ENCODE assay signal across 17 cellular contexts in the genomic region with DNA sequence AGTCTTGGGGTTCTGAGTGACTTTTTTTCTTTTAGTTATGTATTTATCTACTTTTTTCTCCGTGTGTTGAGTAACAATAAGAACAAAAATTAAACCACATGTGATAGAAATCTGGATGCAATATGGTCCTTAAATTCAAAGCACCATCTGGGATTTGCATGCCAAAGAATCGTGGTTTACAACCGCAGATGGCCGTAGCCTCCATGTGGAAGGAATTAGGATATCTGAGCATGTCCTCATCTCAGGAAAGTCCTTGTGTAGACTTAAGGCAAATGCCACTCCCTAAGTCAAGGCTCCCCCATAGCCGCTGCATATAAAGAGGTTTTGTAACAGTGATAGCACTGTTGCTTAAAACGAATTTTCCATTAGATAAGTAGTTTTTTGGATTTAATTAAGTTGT.
DNase-seq lines count a peak whose midpoint lies in the region; ATAC-seq, FAIRE-seq and TF ChIP-seq lines count a peak whose summit lies in the region.
"Had no signal": no experiment of that assay in that cellular context is flagged by ENCODE, and none has a peak within 500 bp of the region (broad histone marks: within the 10 kb centered on the region; RNA-seq: fewer than 3 reads in every experiment).

No MANE protein-coding gene starts in this region.

- peak; percentile 72 for DNase-seq in GM03348 (ENCODE audit: low spot score)
- DNase-seq in astrocyte (ENCODE audit: low read depth): peak; percentile 61
- DNase-seq in heart left ventricle: no peak
- no peak for DNase-seq in smooth muscle cell (lab: John Stamatoyannopoulos, UW; ENCODE audit: unreplicated experiment)
- no peak for DNase-seq in HK-2 (ENCODE audit: unreplicated experiment)
- DNase-seq: CD8-positive, alpha-beta memory T cell; effector CD8-positive, alpha-beta T cell; GOT3; NCI-H1048; NCI-H510A; pancreas; SHP77; stimulated activated CD4-positive, alpha-beta T cell treated with anti-CD3 and anti-CD28 coated beads, Interleukin-2, amount 100 ng/mL, for 48 hours; stimulated activated naive B cell treated with anti-CD40 and anti-IgM and Interleukin-4, amounts not matched to agents 10 μg/mL and 1 μg/mL and 100 μg/mL, for 72 hours had no signal

- peaks cover 1% of the 10 kb centered on the region for H3K36me3 Mint-ChIP-seq in astrocyte (ENCODE audit: low read depth, unreplicated experiment)

- H3K4me1 ChIP-seq in astrocyte (ENCODE audit: insufficient read depth, low read length) (peaks cover 20% of the 10 kb centered on the region), heart left ventricle (peaks cover 0 to 51% (median 35%) of the 10 kb centered on the region in 12 donors), smooth muscle cell (ENCODE audit: low read depth) (peaks cover 6% of the 10 kb centered on the region)
- H3K4me1 ChIP-seq: pancreas had no signal

- H3K79me2 ChIP-seq in astrocyte (ENCODE audit: insufficient read depth, low read length) (no peaks in the 10 kb centered on the region), smooth muscle cell (ENCODE audit: low read depth) (no peaks in the 10 kb centered on the region)

- no peak overlapping the region for H3K4me3 Mint-ChIP-seq in astrocyte (ENCODE audit: unreplicated experiment)
- H3K4me3 Mint-ChIP-seq: CD8-positive, alpha-beta memory T cell; stimulated activated naive B cell treated with anti-CD40 and anti-IgM and Interleukin-4, amounts not matched to agents 10 μg/mL and 1 μg/mL and 100 μg/mL, for 72 hours had no signal

- intact Hi-C loops in heart left ventricle (cut with DNase I): loop anchor here in 6 of 10 donors (2.0 to 10.0 kb wide), 8 partner anchors 34 to 868 kb away; no protein-coding TSS in a partner anchor

- H3K4me2 ChIP-seq in astrocyte (ENCODE audit: low read length): no peak overlapping the region
- peak overlapping the region; percentile 19 for H3K4me2 ChIP-seq in smooth muscle cell

- no peak overlapping the region for H3K27ac ChIP-seq in astrocyte (ENCODE audit: low read depth, low read length)
- H3K27ac ChIP-seq in heart left ventricle: peak overlapping the region in 11 of 12 donors; percentile 10 to 80 (median 39)
- H3K27ac ChIP-seq in smooth muscle cell (ENCODE audit: low read depth): peak overlapping the region; percentile 32
- H3K27ac ChIP-seq: pancreas had no signal

- ATAC-seq in heart left ventricle (peak in 1 of 4 donors; percentile 42), GM19395 (IDR thresholded peaks at IDR 0.05; ENCODE audit: unreplicated experiment) (no peak), HG03342 (IDR thresholded peaks at IDR 0.05; ENCODE audit: unreplicated experiment) (no peak), HG03039 (IDR thresholded peaks at IDR 0.05; ENCODE audit: unreplicated experiment) (no peak)
- ATAC-seq: stimulated activated naive B cell treated with anti-CD40 and anti-IgM and Interleukin-4, amounts not matched to agents 10 μg/mL and 1 μg/mL and 100 μg/mL, for 72 hours had no signal

- peaks cover 4% of the 10 kb centered on the region for H3K9me3 ChIP-seq in astrocyte (ENCODE audit: insufficient read depth, low read depth, low read length)
- H3K9me3 ChIP-seq in heart left ventricle: peaks cover 0 to 27% (median 7%) of the 10 kb centered on the region in 12 donors
- H3K9me3 ChIP-seq in smooth muscle cell (replicated peaks; ENCODE audit: low read depth): peaks cover 16% of the 10 kb centered on the region
- H3K9me3 ChIP-seq: pancreas had no signal

- H3K27ac Mint-ChIP-seq in astrocyte (ENCODE audit: unreplicated experiment): no peak overlapping the region
- H3K27ac Mint-ChIP-seq: stimulated activated naive B cell treated with anti-CD40 and anti-IgM and Interleukin-4, amounts not matched to agents 10 μg/mL and 1 μg/mL and 100 μg/mL, for 72 hours had no signal

- H3F3A ChIP-seq in smooth muscle cell (ENCODE audit: low read depth): no peaks in the 10 kb centered on the region

- no peaks in the 10 kb centered on the region for H3K27me3 Mint-ChIP-seq in astrocyte (ENCODE audit: low read depth, unreplicated experiment)

- H4K20me1 ChIP-seq in astrocyte (ENCODE audit: insufficient read depth, low read length): no peaks in the 10 kb centered on the region
- no peaks in the 10 kb centered on the region for H4K20me1 ChIP-seq in smooth muscle cell (ENCODE audit: low read depth)

- H3K4me3 ChIP-seq in astrocyte (ENCODE audit: insufficient read depth, low read depth, low read length) (no peak overlapping the region), heart left ventricle (no peak overlapping the region), smooth muscle cell (no peak overlapping the region)
- H3K4me3 ChIP-seq: pancreas had no signal

- H3K27me3 ChIP-seq in astrocyte (ENCODE audit: insufficient read depth, low read length) (no peaks in the 10 kb centered on the region), heart left ventricle (no peaks in the 10 kb centered on the region), smooth muscle cell (ENCODE audit: low read depth) (no peaks in the 10 kb centered on the region)
- H3K27me3 ChIP-seq: pancreas had no signal

- no peaks in the 10 kb centered on the region for H3K36me3 ChIP-seq in astrocyte (ENCODE audit: insufficient read depth, low read length)
- no peaks in the 10 kb centered on the region for H3K36me3 ChIP-seq in heart left ventricle
- H3K36me3 ChIP-seq in smooth muscle cell (ENCODE audit: low read depth): no peaks in the 10 kb centered on the region
- H3K36me3 ChIP-seq: pancreas had no signal

- TF ChIP-seq POLR2A in heart left ventricle (IDR thresholded peaks at IDR 0.05): no peak

- no peak for TF ChIP-seq CTCF in astrocyte (IDR thresholded peaks at IDR 0.05; ENCODE audit: insufficient read depth, low read depth, low read length)
- peak in 4 of 12 donors; percentile 18 to 25 (median 20) for TF ChIP-seq CTCF in heart left ventricle (IDR thresholded peaks at IDR 0.05)
- TF ChIP-seq CTCF in smooth muscle cell (IDR thresholded peaks at IDR 0.05; ENCODE audit: borderline replicate concordance, insufficient read depth, poor library complexity, severe bottlenecking): peak; percentile 36

- WGBS in heart left ventricle, 4 donors: 59 to 74% (median 67%) methylated on average over 6 of the region's 6 CpGs
- WGBS in smooth muscle cell (ENCODE audit: low lambda C conversion rate): 34% methylated on average over 6 of the region's 6 CpGs

- H3K4me1 Mint-ChIP-seq in astrocyte (ENCODE audit: low read depth, unreplicated experiment): peaks cover 15% of the 10 kb centered on the region
- H3K4me1 Mint-ChIP-seq: CD8-positive, alpha-beta memory T cell; stimulated activated naive B cell treated with anti-CD40 and anti-IgM and Interleukin-4, amounts not matched to agents 10 μg/mL and 1 μg/mL and 100 μg/mL, for 72 hours had no signal

- FAIRE-seq in astrocyte (lab: Jason Lieb, UNC): peak; percentile 13

- H3K9ac ChIP-seq in astrocyte (ENCODE audit: low read length) (no peak overlapping the region), smooth muscle cell (ENCODE audit: low read depth) (no peak overlapping the region)

- peaks cover 2% of the 10 kb centered on the region for H3K9me3 Mint-ChIP-seq in astrocyte (ENCODE audit: unreplicated experiment)

- H2AFZ ChIP-seq in astrocyte (ENCODE audit: low read depth, low read length): no peak overlapping the region
- no peak overlapping the region for H2AFZ ChIP-seq in smooth muscle cell (ENCODE audit: low read depth)

Comparison
In these comparisons a context has a peak if more than half of its experiments do, and no peak if none do; other contexts are left out.
1. DNase-seq: peak in GM03348 (single experiment) and astrocyte (single experiment); none in heart left ventricle (0 of 5), smooth muscle cell (single experiment) and HK-2 (single experiment).